ENCODE assay signal across 11 cellular contexts in genomic region chrX:77597090-77597489, GRCh38.
DNase-seq lines count a peak whose midpoint lies in the region; ATAC-seq, FAIRE-seq and TF ChIP-seq lines count a peak whose summit lies in the region.
"Had no signal": no experiment of that assay in that cellular context is flagged by ENCODE, and none has a peak within 500 bp of the region (broad histone marks: within the 10 kb centered on the region; RNA-seq: fewer than 3 reads in every experiment).

No MANE protein-coding gene starts in this region.

- DNase-seq in AG04450 (ENCODE audit: low read depth, low spot score) = peak; percentile 0
- DNase-seq in HFFc6 = peak; percentile 17
- DNase-seq in amniotic epithelial cell (ENCODE audit: low read depth) = peak; percentile 50
- no peak for DNase-seq in keratinocyte (ENCODE audit: low read depth, low spot score)
- no peak for DNase-seq in activated naive CD4-positive, alpha-beta T cell treated with anti-CD3 and anti-CD28 coated beads, Interleukin-2, amount 10 ng/mL, durations not matched to agents 7 days and 5 days
- no peak for DNase-seq in HuH-7.5 (ENCODE audit: low spot score)
- DNase-seq: central memory CD4-positive, alpha-beta T cell; mucosa of descending colon; MV-4-11 had no signal

- TF ChIP-seq CTCF in AG04450 (IDR thresholded peaks at IDR 0.05; ENCODE audit: low read depth, low read length) (peak; percentile 45), HFFc6 (IDR thresholded peaks at IDR 0.05) (peak; percentile 66; the same call in 1 of the 2 replicates), keratinocyte (optimal IDR thresholded peaks at IDR 0.05 in 1 of 3, IDR thresholded peaks at IDR 0.05 in 1 of 3, conservative IDR thresholded peaks at IDR 0.05 in 1 of 3; ENCODE audit: extremely low read depth in 1 of 3, insufficient read depth in 2 of 3, low read length in 3 of 3) (peak in 2 of 3 experiments; percentile 18 to 27)

- no peaks in the 10 kb centered on the region for H3K79me2 ChIP-seq in keratinocyte (ENCODE audit: control insufficient read depth, insufficient read depth, low read length)

- POLR2A ChIA-PET in AG04450 (lab: Yijun Ruan, JAX) = no interaction called here

- CTCF ChIA-PET in AG04450 (lab: Charles Lee) = interaction anchor here (0.9 kb wide), 1 partner anchor 302 kb away, joined by 3 read pairs; the partner anchor contains the start of gene COX7B
- CTCF ChIA-PET in activated naive CD4-positive, alpha-beta T cell treated with anti-CD3 and anti-CD28 coated beads, Interleukin-2, amount 10 ng/mL, durations not matched to agents 7 days and 5 days (lab: Charles Lee) = no interaction called here

- no peaks in the 10 kb centered on the region for H4K20me1 ChIP-seq in keratinocyte (ENCODE audit: control insufficient read depth, extremely low read depth, insufficient read depth, low read length)

- H3K36me3 ChIP-seq in keratinocyte (ENCODE audit: control insufficient read depth in 2 of 2, extremely low read depth in 1 of 2, insufficient read depth in 2 of 2, low read length in 2 of 2) = no peaks in the 10 kb centered on the region

- no peak overlapping the region for H3K4me3 Mint-ChIP-seq in HFFc6
- no peak overlapping the region for H3K4me3 Mint-ChIP-seq in activated naive CD4-positive, alpha-beta T cell treated with anti-CD3 and anti-CD28 coated beads, Interleukin-2, amount 10 ng/mL, durations not matched to agents 7 days and 5 days

- no peaks in the 10 kb centered on the region for H3K36me3 Mint-ChIP-seq in HFFc6 (ENCODE audit: low read depth)
- peaks cover 19% of the 10 kb centered on the region for H3K36me3 Mint-ChIP-seq in activated naive CD4-positive, alpha-beta T cell treated with anti-CD3 and anti-CD28 coated beads, Interleukin-2, amount 10 ng/mL, durations not matched to agents 7 days and 5 days

- H3K27me3 ChIP-seq in AG04450 (ENCODE audit: control insufficient read depth, insufficient read depth, low read length) (no peaks in the 10 kb centered on the region), keratinocyte (ENCODE audit: control insufficient read depth, extremely low read depth, insufficient read depth, low read length) (no peaks in the 10 kb centered on the region)

- no peaks in the 10 kb centered on the region for H3K9me1 ChIP-seq in keratinocyte (ENCODE audit: control insufficient read depth, extremely low read depth, insufficient read depth, low read length)

- H3K27me3 Mint-ChIP-seq in HFFc6 (ENCODE audit: insufficient read depth) = no peaks in the 10 kb centered on the region
- no peaks in the 10 kb centered on the region for H3K27me3 Mint-ChIP-seq in activated naive CD4-positive, alpha-beta T cell treated with anti-CD3 and anti-CD28 coated beads, Interleukin-2, amount 10 ng/mL, durations not matched to agents 7 days and 5 days

- no peaks in the 10 kb centered on the region for H3K9me3 Mint-ChIP-seq in HFFc6
- H3K9me3 Mint-ChIP-seq in activated naive CD4-positive, alpha-beta T cell treated with anti-CD3 and anti-CD28 coated beads, Interleukin-2, amount 10 ng/mL, durations not matched to agents 7 days and 5 days = no peaks in the 10 kb centered on the region

- peaks cover 17% of the 10 kb centered on the region for H3K4me1 Mint-ChIP-seq in HFFc6 (ENCODE audit: low read depth)
- H3K4me1 Mint-ChIP-seq in activated naive CD4-positive, alpha-beta T cell treated with anti-CD3 and anti-CD28 coated beads, Interleukin-2, amount 10 ng/mL, durations not matched to agents 7 days and 5 days = no peaks in the 10 kb centered on the region

- H2AFZ ChIP-seq in keratinocyte (ENCODE audit: control insufficient read depth, low read length) = no peak overlapping the region

- no peak for ATAC-seq in activated CD4-positive, CD25-positive, alpha-beta regulatory T cell treated with anti-CD3 and anti-CD28 coated beads, Interleukin-2, amount 50 U/mL, for 24 hours
- ATAC-seq in HG02870 (IDR thresholded peaks at IDR 0.05; ENCODE audit: unreplicated experiment) = no peak
- ATAC-seq: mucosa of descending colon had no signal

- no peak for FAIRE-seq in keratinocyte (lab: Jason Lieb, UNC)

- H3K27ac ChIP-seq in AG04450 (ENCODE audit: low read depth, low read length) = no peak overlapping the region
- H3K27ac ChIP-seq in keratinocyte (ENCODE audit: control insufficient read depth, insufficient read depth, low read length) = no peak overlapping the region

- H3K9ac ChIP-seq in keratinocyte (ENCODE audit: control insufficient read depth, extremely low read depth, insufficient read depth, low read length) = no peak overlapping the region

- H3K9me3 ChIP-seq in AG04450 (ENCODE audit: control insufficient read depth, insufficient read depth, low read length) (no peaks in the 10 kb centered on the region), keratinocyte (ENCODE audit: control insufficient read depth, low read depth, low read length) (no peaks in the 10 kb centered on the region)
- H3K9me3 ChIP-seq: mucosa of descending colon had no signal

- no peak overlapping the region for H3K4me2 ChIP-seq in keratinocyte (ENCODE audit: control insufficient read depth, extremely low read depth, insufficient read depth, low read depth, low read length)

- dilution Hi-C loops in keratinocyte (cut with MboI; ENCODE audit: extremely low pct_ligation_motif_present, low sequenced_read_pairs) = no loop called here

- H3K4me3 ChIP-seq in AG04450 (ENCODE audit: low read depth, low read length) (no peak overlapping the region), keratinocyte (ENCODE audit: control insufficient read depth in 2 of 3, extremely low read depth in 1 of 3, insufficient read depth in 2 of 3, low read depth in 1 of 3, low read length in 3 of 3) (no peak overlapping the region)
- H3K4me3 ChIP-seq: mucosa of descending colon had no signal

- peak overlapping the region; percentile 29 for H3K27ac Mint-ChIP-seq in HFFc6
- H3K27ac Mint-ChIP-seq in activated naive CD4-positive, alpha-beta T cell treated with anti-CD3 and anti-CD28 coated beads, Interleukin-2, amount 10 ng/mL, durations not matched to agents 7 days and 5 days = no peak overlapping the region

- H3K4me1 ChIP-seq in keratinocyte (ENCODE audit: control insufficient read depth, extremely low read depth, insufficient read depth, low read length) = no peaks in the 10 kb centered on the region

Comparison
In these comparisons a context has a peak if more than half of its experiments do, and no peak if none do; other contexts are left out.
1. DNase-seq: peak in AG04450 (single experiment), HFFc6 (single experiment) and amniotic epithelial cell (single experiment); none in keratinocyte (single experiment), activated naive CD4-positive, alpha-beta T cell treated with anti-CD3 and anti-CD28 coated beads, Interleukin-2, amount 10 ng/mL, durations not matched to agents 7 days and 5 days (single experiment) and HuH-7.5 (single experiment).
2. Peak in every context shown above with its lines, with median percentiles within 50 percentile points of each other: CTCF ChIP-seq.